Comparison of ENCODE assay signal across 10 cellular contexts in the genomic region with DNA sequence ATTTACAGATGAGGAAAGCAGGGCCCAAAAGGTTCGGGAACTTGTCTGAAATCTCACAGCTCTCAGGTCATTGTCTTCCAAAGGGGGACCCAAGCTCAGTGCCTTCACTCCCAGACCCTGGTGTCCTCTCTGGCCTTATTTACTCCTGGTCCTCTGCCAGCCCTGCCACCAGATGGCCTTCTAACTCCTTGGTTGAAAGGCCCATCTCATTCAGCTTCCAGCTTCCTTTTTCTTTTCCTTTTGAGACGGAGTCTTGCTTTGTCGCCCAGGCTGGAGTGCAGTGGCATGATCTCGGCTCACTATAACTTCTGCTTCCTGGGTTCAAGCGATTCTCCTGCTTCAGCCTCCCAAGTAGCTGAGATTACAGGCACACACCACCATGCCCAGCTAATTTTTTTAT. TPM values are rescaled to one million over a fixed set of nuclear protein-coding genes. Genes with fewer than 3 reads are reported as not detected.
DNase-seq lines count a peak whose midpoint lies in the region; ATAC-seq and TF ChIP-seq lines count a peak whose summit lies in the region.
"Not testable (repeated sequence)": the region's sequence is repeated elsewhere in the genome, so short reads cannot be mapped to it uniquely, and the experiment has no call there.
"Had no signal": no experiment of that assay in that cellular context is flagged by ENCODE, and none has a peak within 500 bp of the region (broad histone marks: within the 10 kb centered on the region; RNA-seq: fewer than 3 reads in every experiment).

No MANE protein-coding gene starts in this region.

- H3K36me3 Mint-ChIP-seq in activated B cell treated with CpG ODN at 0.5 μM for 24 hours (ENCODE audit: low read depth) = not testable (repeated sequence)
- H3K36me3 Mint-ChIP-seq in activated naive CD8-positive, alpha-beta T cell treated with anti-CD3 and anti-CD28 coated beads, Interleukin-2, amount 50 U/mL, for 24 hours (ENCODE audit: low read depth) = peaks cover 22% of the 10 kb centered on the region
- H3K36me3 Mint-ChIP-seq in stimulated activated naive B cell treated with anti-CD40 and anti-IgM and Interleukin-4, amounts not matched to agents 10 μg/mL and 1 μg/mL and 100 μg/mL, for 72 hours = peaks cover 18 to 39% of the 10 kb centered on the region in 2 donors

- H3K9me3 Mint-ChIP-seq in activated B cell treated with CpG ODN at 0.5 μM for 24 hours; activated naive CD8-positive, alpha-beta T cell treated with anti-CD3 and anti-CD28 coated beads, Interleukin-2, amount 50 U/mL, for 24 hours; stimulated activated naive B cell treated with anti-CD40 and anti-IgM and Interleukin-4, amounts not matched to agents 10 μg/mL and 1 μg/mL and 100 μg/mL, for 72 hours: not testable (repeated sequence)

- H3K27me3 ChIP-seq in OCI-LY1 (ENCODE audit: insufficient read depth, low read length) = not testable (repeated sequence)

- H3K27ac Mint-ChIP-seq in activated B cell treated with CpG ODN at 0.5 μM for 24 hours = peak overlapping the region; percentile 87
- H3K27ac Mint-ChIP-seq in activated naive CD8-positive, alpha-beta T cell treated with anti-CD3 and anti-CD28 coated beads, Interleukin-2, amount 50 U/mL, for 24 hours = not testable (repeated sequence)
- peak overlapping the region; percentile 82 for H3K27ac Mint-ChIP-seq in stimulated activated naive B cell treated with anti-CD40 and anti-IgM and Interleukin-4, amounts not matched to agents 10 μg/mL and 1 μg/mL and 100 μg/mL, for 72 hours

- not testable (repeated sequence) for H2AFZ ChIP-seq in OCI-LY1 (ENCODE audit: low read length)

- H3K4me2 ChIP-seq in OCI-LY1 (ENCODE audit: low read length) = not testable (repeated sequence)

- H3K4me1 ChIP-seq in OCI-LY1 (ENCODE audit: insufficient read depth, low read length, severe bottlenecking) = peaks cover 51% of the 10 kb centered on the region

- H3K79me2 ChIP-seq in OCI-LY1 (ENCODE audit: insufficient read depth, low read length) = not testable (repeated sequence)

- H3K9me2 ChIP-seq in OCI-LY1 (ENCODE audit: low read depth, low read length) = not testable (repeated sequence)

- intact Hi-C loops in activated B cell treated with CpG ODN at 0.5 μM for 24 hours (cut with micrococcal nuclease) = loop anchor here (1.0 kb wide), 4 partner anchors 9 to 279 kb away; no protein-coding TSS in a partner anchor

- CTCF ChIA-PET in activated B cell treated with CpG ODN at 0.5 μM for 24 hours (lab: Charles Lee) = interaction anchor here (0.8 to 25.8 kb wide), 23 partner anchors 9 to 284 kb away, joined by 3 to 773 read pairs (median 4); partner anchors contain the start of genes AIF1, BAG6, DDX39B and LST1

- not testable (repeated sequence) for H3F3A ChIP-seq in OCI-LY1 (ENCODE audit: insufficient read depth, low read length)

- H3K4me3 Mint-ChIP-seq in activated B cell treated with CpG ODN at 0.5 μM for 24 hours = peak overlapping the region; percentile 81
- peak overlapping the region; percentile 48 for H3K4me3 Mint-ChIP-seq in activated naive CD8-positive, alpha-beta T cell treated with anti-CD3 and anti-CD28 coated beads, Interleukin-2, amount 50 U/mL, for 24 hours
- peak overlapping the region; percentile 2 to 53 for H3K4me3 Mint-ChIP-seq in stimulated activated naive B cell treated with anti-CD40 and anti-IgM and Interleukin-4, amounts not matched to agents 10 μg/mL and 1 μg/mL and 100 μg/mL, for 72 hours

- H3K27ac ChIP-seq in OCI-LY1 (ENCODE audit: low read depth, low read length, poor library complexity, severe bottlenecking) = not testable (repeated sequence)

- not testable (repeated sequence) for H3K9ac ChIP-seq in OCI-LY1 (ENCODE audit: low read length)

- not testable (repeated sequence) for H3K36me3 ChIP-seq in OCI-LY1 (ENCODE audit: insufficient read depth, low read length)

- DNase-seq in COLO668 (lab: John Stamatoyannopoulos, UW; ENCODE audit: unreplicated experiment) (peak; percentile 2), HK-2 (ENCODE audit: unreplicated experiment) (peak; percentile 58), activated B cell treated with CpG ODN at 0.5 μM for 24 hours (peak; percentile 52), fibroblast of villous mesenchyme (ENCODE audit: low read depth) (peak; percentile 72), myocyte (ENCODE audit: low read depth) (peak; percentile 52)
- DNase-seq in activated naive CD8-positive, alpha-beta T cell treated with anti-CD3 and anti-CD28 coated beads, Interleukin-2, amount 50 U/mL, for 24 hours = peak; percentile 63
- peak; percentile 52 for DNase-seq in stimulated activated naive B cell treated with anti-CD40 and anti-IgM and Interleukin-4, amounts not matched to agents 10 μg/mL and 1 μg/mL and 100 μg/mL, for 72 hours

- TF ChIP-seq CTCF in OCI-LY1 (IDR thresholded peaks at IDR 0.05; ENCODE audit: low read length) (peak; percentile 67), fibroblast of villous mesenchyme (IDR thresholded peaks at IDR 0.05; ENCODE audit: insufficient read depth, low read depth, low read length) (peak; percentile 61)
- not testable (repeated sequence) for TF ChIP-seq CTCF in activated B cell treated with CpG ODN at 0.5 μM for 24 hours (IDR thresholded peaks at IDR 0.05)

- H3K4me3 ChIP-seq in OCI-LY1 (ENCODE audit: low read depth, low read length, poor library complexity, severe bottlenecking); fibroblast of villous mesenchyme (ENCODE audit: low read depth, low read length): not testable (repeated sequence)

- not testable (repeated sequence) for H4K20me1 ChIP-seq in OCI-LY1 (ENCODE audit: insufficient read depth, low read length)

- peak; percentile 19 for ATAC-seq in activated B cell treated with CpG ODN at 0.5 μM for 24 hours (ENCODE audit: low read depth)
- ATAC-seq in activated naive CD8-positive, alpha-beta T cell treated with anti-CD3 and anti-CD28 coated beads, Interleukin-2, amount 50 U/mL, for 24 hours = peak; percentile 27
- ATAC-seq in stimulated activated naive B cell treated with anti-CD40 and anti-IgM and Interleukin-4, amounts not matched to agents 10 μg/mL and 1 μg/mL and 100 μg/mL, for 72 hours (replicated peaks) = peak; percentile 17 to 38

- H3K9me3 ChIP-seq in OCI-LY1 (ENCODE audit: low read length) = not testable (repeated sequence)

- H3K4me1 Mint-ChIP-seq in activated B cell treated with CpG ODN at 0.5 μM for 24 hours = peaks cover 58% of the 10 kb centered on the region
- peaks cover 69% of the 10 kb centered on the region for H3K4me1 Mint-ChIP-seq in activated naive CD8-positive, alpha-beta T cell treated with anti-CD3 and anti-CD28 coated beads, Interleukin-2, amount 50 U/mL, for 24 hours
- H3K4me1 Mint-ChIP-seq in stimulated activated naive B cell treated with anti-CD40 and anti-IgM and Interleukin-4, amounts not matched to agents 10 μg/mL and 1 μg/mL and 100 μg/mL, for 72 hours = peaks cover 33 to 64% of the 10 kb centered on the region in 2 donors

- not testable (repeated sequence) for H3K27me3 Mint-ChIP-seq in activated B cell treated with CpG ODN at 0.5 μM for 24 hours; activated naive CD8-positive, alpha-beta T cell treated with anti-CD3 and anti-CD28 coated beads, Interleukin-2, amount 50 U/mL, for 24 hours; stimulated activated naive B cell treated with anti-CD40 and anti-IgM and Interleukin-4, amounts not matched to agents 10 μg/mL and 1 μg/mL and 100 μg/mL, for 72 hours

- POLR2A ChIA-PET in activated B cell treated with CpG ODN at 0.5 μM for 24 hours (lab: Charles Lee) = interaction anchor here (0.7 to 8.7 kb wide), 19 partner anchors 8 to 312 kb away, joined by 3 to 234 read pairs (median 5); partner anchors contain the start of genes DDX39B, LST1, LTA and LTB

RNA-seq across cellular contexts. Expression of gene NFKBIL1, which starts 4.0 kb away (rescaled TPM):
- total RNA-seq in activated B cell treated with CpG ODN at 0.5 μM for 24 hours (11.7 and 16.7 TPM in 2 replicates), fibroblast of villous mesenchyme (12.5 and 20.3 TPM in 2 replicates), myocyte (26.1 and 28.3 TPM in 2 replicates)
- polyA plus RNA-seq in myocyte (2012) = 25.6 TPM

RNA-seq across cellular contexts. Expression of gene ATP6V1G2, which starts 5.0 kb away (rescaled TPM):
- total RNA-seq in activated B cell treated with CpG ODN at 0.5 μM for 24 hours (1.9 and 3.2 TPM in 2 replicates), fibroblast of villous mesenchyme (1.3 and 3.0 TPM in 2 replicates), myocyte (4.8 and 8.5 TPM in 2 replicates)
- 5.4 TPM for polyA plus RNA-seq in myocyte (2012)

RNA-seq across cellular contexts. Expression of gene DDX39B, which starts 9.6 kb away (rescaled TPM):
- 431 and 484 TPM in 2 replicates for total RNA-seq in activated B cell treated with CpG ODN at 0.5 μM for 24 hours
- total RNA-seq in fibroblast of villous mesenchyme = 407 and 463 TPM in 2 replicates
- 290 and 382 TPM in 2 replicates for total RNA-seq in myocyte
- polyA plus RNA-seq in myocyte (2012) = 247 TPM

RNA-seq across cellular contexts. Expression of gene LTA, which starts 20.7 kb away (rescaled TPM):
- total RNA-seq in activated B cell treated with CpG ODN at 0.5 μM for 24 hours (60.4 and 66.0 TPM in 2 replicates), fibroblast of villous mesenchyme (not detected in 2 replicates), myocyte (not detected in 2 replicates)
- 0.18 TPM for polyA plus RNA-seq in myocyte (2012)
- total RNA-seq: thoracic aorta had no signal

RNA-seq across cellular contexts. Expression of gene MCCD1, which starts 22.6 kb away (rescaled TPM):
- total RNA-seq in activated B cell treated with CpG ODN at 0.5 μM for 24 hours = not detected in 2 replicates
- total RNA-seq in fibroblast of villous mesenchyme = not detected in 2 replicates
- not detected in 2 replicates for total RNA-seq in myocyte
- 0.10 TPM for polyA plus RNA-seq in myocyte (2012)
- total RNA-seq: thoracic aorta had no signal
- polyA plus RNA-seq: esophagus had no signal

Comparison
In these comparisons a context has a peak if more than half of its experiments do, and no peak if none do; other contexts are left out.
1. DNase-seq: peak in every context shown above with its lines; median percentile 72 in fibroblast of villous mesenchyme; 63 in activated naive CD8-positive, alpha-beta T cell treated with anti-CD3 and anti-CD28 coated beads, Interleukin-2, amount 50 U/mL, for 24 hours; 58 in HK-2; 52 in activated B cell treated with CpG ODN at 0.5 μM for 24 hours; 52 in myocyte; 52 in stimulated activated naive B cell treated with anti-CD40 and anti-IgM and Interleukin-4, amounts not matched to agents 10 μg/mL and 1 μg/mL and 100 μg/mL, for 72 hours; 2 in COLO668.
2. H3K4me3 Mint-ChIP-seq: peak in every context shown above with its lines; median percentile 81 in activated B cell treated with CpG ODN at 0.5 μM for 24 hours; 48 in activated naive CD8-positive, alpha-beta T cell treated with anti-CD3 and anti-CD28 coated beads, Interleukin-2, amount 50 U/mL, for 24 hours; 28 in stimulated activated naive B cell treated with anti-CD40 and anti-IgM and Interleukin-4, amounts not matched to agents 10 μg/mL and 1 μg/mL and 100 μg/mL, for 72 hours.